1 cellular context compared by ENCODE assay signal in the genomic region with DNA sequence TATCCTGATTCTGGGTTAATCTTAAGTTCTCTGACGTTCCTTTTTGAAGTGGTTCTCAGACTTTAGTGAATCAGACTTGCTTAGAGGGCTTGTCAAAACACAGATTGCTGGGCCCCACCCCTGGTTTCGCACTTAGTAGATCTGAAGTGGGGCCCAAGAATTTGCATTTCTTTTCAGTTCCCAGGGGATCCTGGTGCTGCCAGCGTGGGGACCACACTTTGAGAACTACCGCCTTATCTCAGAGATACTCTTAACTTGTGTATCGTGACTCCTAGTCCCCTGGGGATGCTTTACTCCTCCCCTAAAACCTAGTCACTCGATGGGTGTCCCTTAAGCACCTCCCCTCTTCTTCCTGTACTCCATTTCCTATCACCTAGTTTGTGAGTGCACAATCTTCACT.
TF ChIP-seq lines count a peak whose summit lies in the region.

No MANE protein-coding gene starts in this region.

TF ChIP-seq in GM23338, 12 proteins besides CTCF, POLR2A, EP300 and RAD21:
- TF ChIP-seq, protein P1, sequence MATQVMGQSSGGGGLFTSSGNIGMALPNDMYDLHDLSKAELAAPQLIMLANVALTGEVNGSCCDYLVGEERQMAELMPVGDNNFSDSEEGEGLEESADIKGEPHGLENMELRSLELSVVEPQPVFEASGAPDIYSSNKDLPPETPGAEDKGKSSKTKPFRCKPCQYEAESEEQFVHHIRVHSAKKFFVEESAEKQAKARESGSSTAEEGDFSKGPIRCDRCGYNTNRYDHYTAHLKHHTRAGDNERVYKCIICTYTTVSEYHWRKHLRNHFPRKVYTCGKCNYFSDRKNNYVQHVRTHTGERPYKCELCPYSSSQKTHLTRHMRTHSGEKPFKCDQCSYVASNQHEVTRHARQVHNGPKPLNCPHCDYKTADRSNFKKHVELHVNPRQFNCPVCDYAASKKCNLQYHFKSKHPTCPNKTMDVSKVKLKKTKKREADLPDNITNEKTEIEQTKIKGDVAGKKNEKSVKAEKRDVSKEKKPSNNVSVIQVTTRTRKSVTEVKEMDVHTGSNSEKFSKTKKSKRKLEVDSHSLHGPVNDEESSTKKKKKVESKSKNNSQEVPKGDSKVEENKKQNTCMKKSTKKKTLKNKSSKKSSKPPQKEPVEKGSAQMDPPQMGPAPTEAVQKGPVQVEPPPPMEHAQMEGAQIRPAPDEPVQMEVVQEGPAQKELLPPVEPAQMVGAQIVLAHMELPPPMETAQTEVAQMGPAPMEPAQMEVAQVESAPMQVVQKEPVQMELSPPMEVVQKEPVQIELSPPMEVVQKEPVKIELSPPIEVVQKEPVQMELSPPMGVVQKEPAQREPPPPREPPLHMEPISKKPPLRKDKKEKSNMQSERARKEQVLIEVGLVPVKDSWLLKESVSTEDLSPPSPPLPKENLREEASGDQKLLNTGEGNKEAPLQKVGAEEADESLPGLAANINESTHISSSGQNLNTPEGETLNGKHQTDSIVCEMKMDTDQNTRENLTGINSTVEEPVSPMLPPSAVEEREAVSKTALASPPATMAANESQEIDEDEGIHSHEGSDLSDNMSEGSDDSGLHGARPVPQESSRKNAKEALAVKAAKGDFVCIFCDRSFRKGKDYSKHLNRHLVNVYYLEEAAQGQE (IDR thresholded peaks at IDR 0.05; ENCODE audit: unreplicated experiment): no peak
- TF ChIP-seq EZH2 (IDR thresholded peaks at IDR 0.05; ENCODE audit: low read depth, unreplicated experiment) (no peak), JUNB (IDR thresholded peaks at IDR 0.05; ENCODE audit: unreplicated experiment) (no peak), ZNF114 (CRISPR knock-in tag; IDR thresholded peaks at IDR 0.05) (no peak), CREB1 (CRISPR knock-in tag; IDR thresholded peaks at IDR 0.05; ENCODE audit: low read depth) (no peak), EZH2phosphoT487 (IDR thresholded peaks at IDR 0.05; ENCODE audit: unreplicated experiment) (no peak), NANOG (IDR thresholded peaks at IDR 0.05; ENCODE audit: borderline replicate concordance) (no peak), ZNF331 (CRISPR knock-in tag; IDR thresholded peaks at IDR 0.05; ENCODE audit: low read depth) (no peak), STAT1 (IDR thresholded peaks at IDR 0.05; ENCODE audit: unreplicated experiment) (no peak), POLR2AphosphoS5 (IDR thresholded peaks at IDR 0.05; ENCODE audit: low read depth) (no peak)
- TF ChIP-seq, protein P2, sequence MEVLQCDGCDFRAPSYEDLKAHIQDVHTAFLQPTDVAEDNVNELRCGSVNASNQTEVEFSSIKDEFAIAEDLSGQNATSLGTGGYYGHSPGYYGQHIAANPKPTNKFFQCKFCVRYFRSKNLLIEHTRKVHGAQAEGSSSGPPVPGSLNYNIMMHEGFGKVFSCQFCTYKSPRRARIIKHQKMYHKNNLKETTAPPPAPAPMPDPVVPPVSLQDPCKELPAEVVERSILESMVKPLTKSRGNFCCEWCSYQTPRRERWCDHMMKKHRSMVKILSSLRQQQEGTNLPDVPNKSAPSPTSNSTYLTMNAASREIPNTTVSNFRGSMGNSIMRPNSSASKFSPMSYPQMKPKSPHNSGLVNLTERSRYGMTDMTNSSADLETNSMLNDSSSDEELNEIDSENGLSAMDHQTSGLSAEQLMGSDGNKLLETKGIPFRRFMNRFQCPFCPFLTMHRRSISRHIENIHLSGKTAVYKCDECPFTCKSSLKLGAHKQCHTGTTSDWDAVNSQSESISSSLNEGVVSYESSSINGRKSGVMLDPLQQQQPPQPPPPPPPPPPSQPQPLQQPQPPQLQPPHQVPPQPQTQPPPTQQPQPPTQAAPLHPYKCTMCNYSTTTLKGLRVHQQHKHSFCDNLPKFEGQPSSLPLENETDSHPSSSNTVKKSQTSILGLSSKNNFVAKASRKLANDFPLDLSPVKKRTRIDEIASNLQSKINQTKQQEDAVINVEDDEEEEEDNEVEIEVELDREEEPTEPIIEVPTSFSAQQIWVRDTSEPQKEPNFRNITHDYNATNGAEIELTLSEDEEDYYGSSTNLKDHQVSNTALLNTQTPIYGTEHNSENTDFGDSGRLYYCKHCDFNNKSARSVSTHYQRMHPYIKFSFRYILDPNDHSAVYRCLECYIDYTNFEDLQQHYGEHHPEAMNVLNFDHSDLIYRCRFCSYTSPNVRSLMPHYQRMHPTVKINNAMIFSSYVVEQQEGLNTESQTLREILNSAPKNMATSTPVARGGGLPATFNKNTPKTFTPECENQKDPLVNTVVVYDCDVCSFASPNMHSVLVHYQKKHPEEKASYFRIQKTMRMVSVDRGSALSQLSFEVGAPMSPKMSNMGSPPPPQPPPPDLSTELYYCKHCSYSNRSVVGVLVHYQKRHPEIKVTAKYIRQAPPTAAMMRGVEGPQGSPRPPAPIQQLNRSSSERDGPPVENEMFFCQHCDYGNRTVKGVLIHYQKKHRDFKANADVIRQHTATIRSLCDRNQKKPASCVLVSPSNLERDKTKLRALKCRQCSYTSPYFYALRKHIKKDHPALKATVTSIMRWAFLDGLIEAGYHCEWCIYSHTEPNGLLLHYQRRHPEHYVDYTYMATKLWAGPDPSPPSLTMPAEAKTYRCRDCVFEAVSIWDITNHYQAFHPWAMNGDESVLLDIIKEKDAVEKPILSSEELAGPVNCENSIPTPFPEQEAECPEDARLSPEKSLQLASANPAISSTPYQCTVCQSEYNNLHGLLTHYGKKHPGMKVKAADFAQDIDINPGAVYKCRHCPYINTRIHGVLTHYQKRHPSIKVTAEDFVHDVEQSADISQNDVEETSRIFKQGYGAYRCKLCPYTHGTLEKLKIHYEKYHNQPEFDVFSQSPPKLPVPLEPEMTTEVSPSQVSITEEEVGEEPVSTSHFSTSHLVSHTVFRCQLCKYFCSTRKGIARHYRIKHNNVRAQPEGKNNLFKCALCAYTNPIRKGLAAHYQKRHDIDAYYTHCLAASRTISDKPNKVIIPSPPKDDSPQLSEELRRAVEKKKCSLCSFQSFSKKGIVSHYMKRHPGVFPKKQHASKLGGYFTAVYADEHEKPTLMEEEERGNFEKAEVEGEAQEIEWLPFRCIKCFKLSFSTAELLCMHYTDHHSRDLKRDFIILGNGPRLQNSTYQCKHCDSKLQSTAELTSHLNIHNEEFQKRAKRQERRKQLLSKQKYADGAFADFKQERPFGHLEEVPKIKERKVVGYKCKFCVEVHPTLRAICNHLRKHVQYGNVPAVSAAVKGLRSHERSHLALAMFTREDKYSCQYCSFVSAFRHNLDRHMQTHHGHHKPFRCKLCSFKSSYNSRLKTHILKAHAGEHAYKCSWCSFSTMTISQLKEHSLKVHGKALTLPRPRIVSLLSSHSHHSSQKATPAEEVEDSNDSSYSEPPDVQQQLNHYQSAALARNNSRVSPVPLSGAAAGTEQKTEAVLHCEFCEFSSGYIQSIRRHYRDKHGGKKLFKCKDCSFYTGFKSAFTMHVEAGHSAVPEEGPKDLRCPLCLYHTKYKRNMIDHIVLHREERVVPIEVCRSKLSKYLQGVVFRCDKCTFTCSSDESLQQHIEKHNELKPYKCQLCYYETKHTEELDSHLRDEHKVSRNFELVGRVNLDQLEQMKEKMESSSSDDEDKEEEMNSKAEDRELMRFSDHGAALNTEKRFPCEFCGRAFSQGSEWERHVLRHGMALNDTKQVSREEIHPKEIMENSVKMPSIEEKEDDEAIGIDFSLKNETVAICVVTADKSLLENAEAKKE (CRISPR knock-in tag; IDR thresholded peaks at IDR 0.05): no peak
- TF ChIP-seq, protein P3, sequence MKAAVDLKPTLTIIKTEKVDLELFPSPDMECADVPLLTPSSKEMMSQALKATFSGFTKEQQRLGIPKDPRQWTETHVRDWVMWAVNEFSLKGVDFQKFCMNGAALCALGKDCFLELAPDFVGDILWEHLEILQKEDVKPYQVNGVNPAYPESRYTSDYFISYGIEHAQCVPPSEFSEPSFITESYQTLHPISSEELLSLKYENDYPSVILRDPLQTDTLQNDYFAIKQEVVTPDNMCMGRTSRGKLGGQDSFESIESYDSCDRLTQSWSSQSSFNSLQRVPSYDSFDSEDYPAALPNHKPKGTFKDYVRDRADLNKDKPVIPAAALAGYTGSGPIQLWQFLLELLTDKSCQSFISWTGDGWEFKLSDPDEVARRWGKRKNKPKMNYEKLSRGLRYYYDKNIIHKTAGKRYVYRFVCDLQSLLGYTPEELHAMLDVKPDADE (IDR thresholded peaks at IDR 0.05): no peak
